ENCODE assay signal across 8 cellular contexts in genomic region chr3:16912400-16913263, GRCh38. TPM values are rescaled to one million over a fixed set of nuclear protein-coding genes. Genes with fewer than 3 reads are reported as not detected.
DNase-seq lines count a peak whose midpoint lies in the region; ATAC-seq and TF ChIP-seq lines count a peak whose summit lies in the region.

No MANE protein-coding gene starts in this region.

- in situ Hi-C loops in mammary epithelial cell (cut with MboI; ENCODE audit: low sequenced_read_pairs in 2 of 2): no loop called here

- CTCF ChIA-PET in activated CD8-positive, alpha-beta T cell treated with anti-CD3 and anti-CD28 coated beads for 36 hours (lab: Charles Lee): no interaction called here
- CTCF ChIA-PET in activated CD8-positive, alpha-beta T cell treated with anti-CD3 and anti-CD28 coated beads, Interleukin-2, amount 10 ng/mL, durations not matched to agents 7 days and 5 days (lab: Charles Lee): no interaction called here
- CTCF ChIA-PET in mammary epithelial cell (lab: Charles Lee; ENCODE audit: low non-redundant PET): no interaction called here

- H3K9ac ChIP-seq in mammary epithelial cell (ENCODE audit: insufficient read depth, low read length): no peak overlapping the region

- WGBS in right cardiac atrium: 83% methylated on average over 3 of the region's 3 CpGs
- 79% methylated on average over 3 of the region's 3 CpGs for WGBS in mammary epithelial cell (ENCODE audit: low coverage, missing lambda C conversion rate)

- no peak overlapping the region for H3K4me3 Mint-ChIP-seq in activated CD8-positive, alpha-beta T cell treated with anti-CD3 and anti-CD28 coated beads for 36 hours
- no peak overlapping the region for H3K4me3 Mint-ChIP-seq in activated CD8-positive, alpha-beta T cell treated with anti-CD3 and anti-CD28 coated beads, Interleukin-2, amount 10 ng/mL, durations not matched to agents 7 days and 5 days
- peak overlapping the region; percentile 42 to 75 for H3K4me3 Mint-ChIP-seq in stimulated activated naive B cell treated with anti-CD40 and anti-IgM and Interleukin-4, amounts not matched to agents 10 μg/mL and 1 μg/mL and 100 μg/mL, for 72 hours

- BruUV-seq in mammary epithelial cell (replicated peaks; lab: Mats Ljungman, UMichigan): no TSS peak

- no peaks in the 10 kb centered on the region for H3K36me3 ChIP-seq in mammary epithelial cell (ENCODE audit: insufficient read depth, low read length)

- H3K36me3 Mint-ChIP-seq in activated CD8-positive, alpha-beta T cell treated with anti-CD3 and anti-CD28 coated beads for 36 hours (ENCODE audit: low read depth): peaks cover 5% of the 10 kb centered on the region
- H3K36me3 Mint-ChIP-seq in activated CD8-positive, alpha-beta T cell treated with anti-CD3 and anti-CD28 coated beads, Interleukin-2, amount 10 ng/mL, durations not matched to agents 7 days and 5 days (ENCODE audit: low read depth): peaks cover 14% of the 10 kb centered on the region
- H3K36me3 Mint-ChIP-seq in stimulated activated naive B cell treated with anti-CD40 and anti-IgM and Interleukin-4, amounts not matched to agents 10 μg/mL and 1 μg/mL and 100 μg/mL, for 72 hours: peaks cover 14 to 16% of the 10 kb centered on the region in 2 donors

- H3K4me1 ChIP-seq in right cardiac atrium (ENCODE audit: control insufficient read depth, insufficient read depth, low read length) (peaks cover 16% of the 10 kb centered on the region), mammary epithelial cell (ENCODE audit: insufficient read depth, low read length) (no peaks in the 10 kb centered on the region)

- dilution Hi-C loops in mammary epithelial cell (cut with HindIII; ENCODE audit: low sequenced_read_pairs): no loop called here

- no peak overlapping the region for H3K27ac ChIP-seq in right cardiac atrium (ENCODE audit: low read length)
- H3K27ac ChIP-seq in mammary epithelial cell (ENCODE audit: insufficient read depth, low read depth, low read length): no peak overlapping the region

- no peaks in the 10 kb centered on the region for H3K27me3 ChIP-seq in right cardiac atrium (ENCODE audit: control insufficient read depth, insufficient read depth)
- no peaks in the 10 kb centered on the region for H3K27me3 ChIP-seq in mammary epithelial cell (ENCODE audit: insufficient read depth, low read length)

- H3K9me3 ChIP-seq in right cardiac atrium (ENCODE audit: control insufficient read depth, low read length) (no peaks in the 10 kb centered on the region), mammary epithelial cell (replicated peaks; ENCODE audit: insufficient read depth, low read length) (no peaks in the 10 kb centered on the region)

- H3K4me1 Mint-ChIP-seq in activated CD8-positive, alpha-beta T cell treated with anti-CD3 and anti-CD28 coated beads for 36 hours (ENCODE audit: low read depth): peaks cover 73% of the 10 kb centered on the region
- H3K4me1 Mint-ChIP-seq in activated CD8-positive, alpha-beta T cell treated with anti-CD3 and anti-CD28 coated beads, Interleukin-2, amount 10 ng/mL, durations not matched to agents 7 days and 5 days (ENCODE audit: low read depth): peaks cover 34% of the 10 kb centered on the region
- peaks cover 44 to 60% of the 10 kb centered on the region in 2 donors for H3K4me1 Mint-ChIP-seq in stimulated activated naive B cell treated with anti-CD40 and anti-IgM and Interleukin-4, amounts not matched to agents 10 μg/mL and 1 μg/mL and 100 μg/mL, for 72 hours

- peak; percentile 57 for ATAC-seq in activated CD8-positive, alpha-beta T cell treated with anti-CD3 and anti-CD28 coated beads for 36 hours
- no peak for ATAC-seq in activated CD8-positive, alpha-beta T cell treated with anti-CD3 and anti-CD28 coated beads, Interleukin-2, amount 10 ng/mL, durations not matched to agents 7 days and 5 days
- ATAC-seq in HG02763 (IDR thresholded peaks at IDR 0.05; ENCODE audit: unreplicated experiment) (peak; percentile 93), right cardiac atrium (no peak)
- peak; percentile 93 for ATAC-seq in stimulated activated naive B cell treated with anti-CD40 and anti-IgM and Interleukin-4, amounts not matched to agents 10 μg/mL and 1 μg/mL and 100 μg/mL, for 72 hours (replicated peaks)

- H3K4me2 ChIP-seq in mammary epithelial cell (ENCODE audit: insufficient read depth, low read depth, low read length): no peak overlapping the region

- POLR2A ChIA-PET in activated CD8-positive, alpha-beta T cell treated with anti-CD3 and anti-CD28 coated beads for 36 hours (lab: Charles Lee): no interaction called here
- POLR2A ChIA-PET in activated CD8-positive, alpha-beta T cell treated with anti-CD3 and anti-CD28 coated beads, Interleukin-2, amount 10 ng/mL, durations not matched to agents 7 days and 5 days (lab: Charles Lee): no interaction called here

- H3K79me2 ChIP-seq in mammary epithelial cell (ENCODE audit: insufficient read depth, low read length): no peaks in the 10 kb centered on the region

- H3K27ac Mint-ChIP-seq in activated CD8-positive, alpha-beta T cell treated with anti-CD3 and anti-CD28 coated beads for 36 hours: peak overlapping the region; percentile 76
- H3K27ac Mint-ChIP-seq in activated CD8-positive, alpha-beta T cell treated with anti-CD3 and anti-CD28 coated beads, Interleukin-2, amount 10 ng/mL, durations not matched to agents 7 days and 5 days: no peak overlapping the region
- peak overlapping the region; percentile 96 for H3K27ac Mint-ChIP-seq in stimulated activated naive B cell treated with anti-CD40 and anti-IgM and Interleukin-4, amounts not matched to agents 10 μg/mL and 1 μg/mL and 100 μg/mL, for 72 hours

- no peaks in the 10 kb centered on the region for H3K27me3 Mint-ChIP-seq in activated CD8-positive, alpha-beta T cell treated with anti-CD3 and anti-CD28 coated beads for 36 hours
- H3K27me3 Mint-ChIP-seq in activated CD8-positive, alpha-beta T cell treated with anti-CD3 and anti-CD28 coated beads, Interleukin-2, amount 10 ng/mL, durations not matched to agents 7 days and 5 days (ENCODE audit: low read depth): no peaks in the 10 kb centered on the region
- H3K27me3 Mint-ChIP-seq in stimulated activated naive B cell treated with anti-CD40 and anti-IgM and Interleukin-4, amounts not matched to agents 10 μg/mL and 1 μg/mL and 100 μg/mL, for 72 hours: no peaks in the 10 kb centered on the region

- TF ChIP-seq CTCF in activated CD8-positive, alpha-beta T cell treated with anti-CD3 and anti-CD28 coated beads for 36 hours (IDR thresholded peaks at IDR 0.05): no peak
- no peak for TF ChIP-seq CTCF in mammary epithelial cell (conservative IDR thresholded peaks at IDR 0.05 in 1 of 2, IDR thresholded peaks at IDR 0.05 in 1 of 2; ENCODE audit: extremely low read depth in 1 of 2, insufficient read depth in 1 of 2, low read depth in 1 of 2, low read length in 2 of 2)

- no peaks in the 10 kb centered on the region for H4K20me1 ChIP-seq in mammary epithelial cell (ENCODE audit: insufficient read depth, low read length)

- H2AFZ ChIP-seq in mammary epithelial cell (ENCODE audit: low read depth, low read length): no peak overlapping the region

- no peaks in the 10 kb centered on the region for H3K9me3 Mint-ChIP-seq in activated CD8-positive, alpha-beta T cell treated with anti-CD3 and anti-CD28 coated beads for 36 hours
- H3K9me3 Mint-ChIP-seq in activated CD8-positive, alpha-beta T cell treated with anti-CD3 and anti-CD28 coated beads, Interleukin-2, amount 10 ng/mL, durations not matched to agents 7 days and 5 days (ENCODE audit: insufficient read depth): no peaks in the 10 kb centered on the region
- peaks cover 0 to 2% of the 10 kb centered on the region in 2 donors for H3K9me3 Mint-ChIP-seq in stimulated activated naive B cell treated with anti-CD40 and anti-IgM and Interleukin-4, amounts not matched to agents 10 μg/mL and 1 μg/mL and 100 μg/mL, for 72 hours

- DNase-seq in activated CD8-positive, alpha-beta T cell treated with anti-CD3 and anti-CD28 coated beads for 36 hours: no peak
- DNase-seq in activated CD8-positive, alpha-beta T cell treated with anti-CD3 and anti-CD28 coated beads, Interleukin-2, amount 10 ng/mL, durations not matched to agents 7 days and 5 days: no peak
- DNase-seq in MV-4-11 (lab: John Stamatoyannopoulos, UW) (peak; percentile 54), right cardiac atrium (no peak), HuH-7 (ENCODE audit: low spot score) (no peak), mammary epithelial cell (no peak)
- DNase-seq in stimulated activated naive B cell treated with anti-CD40 and anti-IgM and Interleukin-4, amounts not matched to agents 10 μg/mL and 1 μg/mL and 100 μg/mL, for 72 hours: no peak

- H3K4me3 ChIP-seq in right cardiac atrium (ENCODE audit: low read length): no peak overlapping the region
- no peak overlapping the region for H3K4me3 ChIP-seq in mammary epithelial cell (replicated peaks in 1 of 3; ENCODE audit: insufficient read depth in 1 of 3, low read depth in 2 of 3, low read length in 3 of 3)

- intact Hi-C loops in activated CD8-positive, alpha-beta T cell treated with anti-CD3 and anti-CD28 coated beads for 36 hours (cut with micrococcal nuclease): no loop called here
- intact Hi-C loops in right cardiac atrium (cut with DNase I) (no loop called here), mammary epithelial cell (cut with micrococcal nuclease) (no loop called here)

RNA-seq across cellular contexts. Expression of gene PLCL2, which starts 27.9 kb away (rescaled TPM):
- total RNA-seq in activated CD8-positive, alpha-beta T cell treated with anti-CD3 and anti-CD28 coated beads for 36 hours: 10 to 100 TPM; 19.4 to 19.7 TPM
- 10 to 100 TPM; 33.9 to 35.8 TPM for total RNA-seq in activated CD8-positive, alpha-beta T cell treated with anti-CD3 and anti-CD28 coated beads, Interleukin-2, amount 10 ng/mL, durations not matched to agents 7 days and 5 days
- 10 to 100 TPM; 36.7 to 47.4 (median 37.0) TPM for total RNA-seq in right cardiac atrium
- polyA plus RNA-seq in right cardiac atrium: 12.5 TPM
- total RNA-seq in mammary epithelial cell: under 1 TPM; 0.28 to 0.33 TPM
- polyA plus RNA-seq in mammary epithelial cell: 0.15 TPM
- polyA minus RNA-seq in mammary epithelial cell: not detected

Comparison
In these comparisons a context has a peak if more than half of its experiments do, and no peak if none do; other contexts are left out.
1. ATAC-seq: peak in activated CD8-positive, alpha-beta T cell treated with anti-CD3 and anti-CD28 coated beads for 36 hours (single experiment), HG02763 (single experiment) and stimulated activated naive B cell treated with anti-CD40 and anti-IgM and Interleukin-4, amounts not matched to agents 10 μg/mL and 1 μg/mL and 100 μg/mL, for 72 hours (2 of 2); none in activated CD8-positive, alpha-beta T cell treated with anti-CD3 and anti-CD28 coated beads, Interleukin-2, amount 10 ng/mL, durations not matched to agents 7 days and 5 days (single experiment) and right cardiac atrium (0 of 2).
2. H3K4me3 Mint-ChIP-seq: peak in stimulated activated naive B cell treated with anti-CD40 and anti-IgM and Interleukin-4, amounts not matched to agents 10 μg/mL and 1 μg/mL and 100 μg/mL, for 72 hours (2 of 2); none in activated CD8-positive, alpha-beta T cell treated with anti-CD3 and anti-CD28 coated beads for 36 hours (single experiment) and activated CD8-positive, alpha-beta T cell treated with anti-CD3 and anti-CD28 coated beads, Interleukin-2, amount 10 ng/mL, durations not matched to agents 7 days and 5 days (single experiment).
3. RNA of gene PLCL2, which starts 27.9 kb away (total RNA-seq): 36.7 to 47.4 TPM in right cardiac atrium, 33.9 to 35.8 TPM in activated CD8-positive, alpha-beta T cell treated with anti-CD3 and anti-CD28 coated beads, Interleukin-2, amount 10 ng/mL, durations not matched to agents 7 days and 5 days and 19.4 to 19.7 TPM in activated CD8-positive, alpha-beta T cell treated with anti-CD3 and anti-CD28 coated beads for 36 hours; 0.28 to 0.33 TPM in mammary epithelial cell; every median in the first group is over 10 times any median in the second.